8 cellular contexts compared by ENCODE assay signal in the genomic region with DNA sequence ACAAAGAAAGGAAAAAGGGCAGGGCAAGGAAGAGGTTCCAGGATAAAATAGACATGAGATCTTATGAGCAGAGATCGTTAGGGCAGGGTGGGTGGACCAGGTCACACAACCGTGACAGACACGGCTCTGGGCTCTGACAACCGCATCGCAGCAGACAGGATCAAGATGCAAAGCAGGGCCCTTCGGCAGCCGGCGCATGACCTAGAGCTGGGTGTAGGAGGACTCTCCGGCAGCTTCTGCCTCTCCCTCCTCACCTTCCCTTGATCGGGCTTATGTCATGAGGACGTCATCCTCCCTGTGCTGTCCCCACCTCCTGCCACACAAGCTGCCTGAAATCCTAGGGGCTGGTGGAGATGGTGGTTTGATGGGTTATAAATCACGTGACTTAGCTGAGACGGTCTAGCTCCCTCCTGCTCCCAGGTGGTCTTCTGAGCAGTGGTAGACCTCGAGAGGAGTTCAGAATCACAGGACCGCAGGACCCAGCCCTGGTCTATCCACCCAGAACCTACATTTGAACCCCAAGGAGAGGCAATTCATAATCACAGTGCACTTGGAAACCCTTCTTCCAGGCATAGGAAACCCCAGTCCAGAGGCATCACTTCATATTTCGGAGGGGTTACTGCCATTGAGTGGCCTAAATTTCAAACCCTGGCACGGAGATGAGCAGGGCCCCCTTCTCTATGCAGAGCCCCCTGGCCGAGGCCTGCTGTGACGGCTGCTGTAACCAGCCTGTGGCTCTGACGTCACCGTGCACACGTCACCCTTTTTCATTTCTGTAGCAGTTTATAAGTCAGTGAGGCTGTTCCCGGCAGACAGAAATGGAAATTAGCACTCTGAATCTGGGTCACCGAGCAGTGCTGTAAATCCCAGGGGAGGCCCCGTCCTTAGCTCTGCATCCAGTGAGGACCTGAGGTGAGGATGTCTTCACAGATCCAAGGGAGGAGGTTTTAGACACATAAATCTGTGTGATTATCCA. TPM values are rescaled to one million over a fixed set of nuclear protein-coding genes. Genes with fewer than 3 reads are reported as not detected.
DNase-seq lines count a peak whose midpoint lies in the region; ATAC-seq and TF ChIP-seq lines count a peak whose summit lies in the region.

No MANE protein-coding gene starts in this region.

- H3K4me3 ChIP-seq in Panc1 (ENCODE audit: low read depth in 2 of 2, low read length in 2 of 2): no peak overlapping the region

- no peaks in the 10 kb centered on the region for H3K4me1 ChIP-seq in Panc1 (ENCODE audit: control insufficient read depth, insufficient read depth, low read length)

- no peak for DNase-seq in Panc1 (ENCODE audit: low read depth, low spot score)
- DNase-seq in natural killer cell: no peak
- DNase-seq in SKM-1 treated with dmso at 0.1 percent for 144 hours (lab: John Stamatoyannopoulos, UW; ENCODE audit: unreplicated experiment): no peak
- no peak for DNase-seq in RKO (ENCODE audit: low spot score)
- no peak for DNase-seq in NCI-H146 (lab: John Stamatoyannopoulos, UW)
- DNase-seq in iPS-NIHi7 (ENCODE audit: extremely low spot score): no peak

- H3K27ac ChIP-seq in Panc1 (ENCODE audit: low read length): no peak overlapping the region

- in situ Hi-C loops in Panc1 (cut with HindIII; ENCODE audit: low pct_unique_long_range_greater_than_20kb, low sequenced_read_pairs): no loop called here

- no peak for TF ChIP-seq CTCF in Panc1 (IDR thresholded peaks at IDR 0.05)
- no peak for TF ChIP-seq CTCF in natural killer cell (IDR thresholded peaks at IDR 0.05)

- no peaks in the 10 kb centered on the region for H3K36me3 ChIP-seq in Panc1 (ENCODE audit: control insufficient read depth, insufficient read depth, low read length)

- H3K27me3 ChIP-seq in Panc1 (ENCODE audit: control insufficient read depth, insufficient read depth, low read length): peaks cover 23% of the 10 kb centered on the region

- ATAC-seq in GM18520 (IDR thresholded peaks at IDR 0.05; ENCODE audit: unreplicated experiment): peak; percentile 79
- ATAC-seq in GM21737 (IDR thresholded peaks at IDR 0.05; ENCODE audit: unreplicated experiment): peak; percentile 77
- 0 out of 2 replicates have a peak, but pooled peaks have one; percentile 38 for ATAC-seq in Panc1
- ATAC-seq in natural killer cell: peak in 2 of 3 donors; percentile 52 to 65

- no peak overlapping the region for H3K4me3 Mint-ChIP-seq in natural killer cell

- no peaks in the 10 kb centered on the region for H3K9me3 ChIP-seq in Panc1 (ENCODE audit: control insufficient read depth, insufficient read depth, low read depth, low read length)

- no peak overlapping the region for H3K27ac Mint-ChIP-seq in natural killer cell

- H3K4me1 Mint-ChIP-seq in natural killer cell: peaks cover 3 to 8% of the 10 kb centered on the region in 2 donors

- POLR2A ChIA-PET in Panc1 (lab: Charles Lee): no interaction called here

- intact Hi-C loops in Panc1 (cut with micrococcal nuclease; ENCODE audit: unreplicated experiment): no loop called here
- intact Hi-C loops in natural killer cell (cut with micrococcal nuclease): no loop called here

- no peaks in the 10 kb centered on the region for H3K36me3 Mint-ChIP-seq in natural killer cell

- peaks cover 11 to 42% of the 10 kb centered on the region in 2 donors for H3K27me3 Mint-ChIP-seq in natural killer cell (ENCODE audit: low read depth in 2 of 2)

- no TSS peak for BruUV-seq in Panc1 (replicated peaks; lab: Mats Ljungman, UMichigan)

- CTCF ChIA-PET in Panc1 (lab: Charles Lee): no interaction called here

- no peaks in the 10 kb centered on the region for H3K9me3 Mint-ChIP-seq in natural killer cell

RNA-seq across cellular contexts. Expression of gene CCR6, which starts 8.7 kb away (rescaled TPM):
- total RNA-seq in Panc1 (2021; ENCODE audit: unreplicated experiment) (not detected), natural killer cell (under 1 TPM in 1 of 3 donors, not detected in 2; 0.23 TPM)
- polyA plus RNA-seq in Panc1 (2012; ENCODE audit: insufficient read length): not detected

RNA-seq across cellular contexts. Expression of gene GPR31, which starts 43.6 kb away (rescaled TPM):
- total RNA-seq in Panc1 (2021; ENCODE audit: unreplicated experiment) (not detected), natural killer cell (under 1 TPM in 1 of 3 donors, not detected in 2; 0.24 TPM)
- polyA plus RNA-seq in Panc1 (2012; ENCODE audit: insufficient read length): not detected
